8 cellular contexts compared by ENCODE assay signal in genomic region chr5:4879693-4880303, GRCh38.
DNase-seq lines count a peak whose midpoint lies in the region; ATAC-seq and TF ChIP-seq lines count a peak whose summit lies in the region.

No MANE protein-coding gene starts in this region.

- no peaks in the 10 kb centered on the region for H3K4me1 ChIP-seq in aorta (ENCODE audit: control insufficient read depth in 1 of 2, insufficient read depth in 2 of 2, low read length in 2 of 2)

- TF ChIP-seq CTCF in fibroblast of the aortic adventitia (IDR thresholded peaks at IDR 0.05; ENCODE audit: insufficient read depth, low read length) = peak; percentile 99

- H3K27me3 Mint-ChIP-seq in activated CD4-positive, alpha-beta memory T cell treated with anti-CD3 and anti-CD28 coated beads, Interleukin-2, amount 10 ng/mL, durations not matched to agents 7 days and 5 days = no peaks in the 10 kb centered on the region

- CTCF ChIA-PET in activated CD4-positive, alpha-beta memory T cell treated with anti-CD3 and anti-CD28 coated beads, Interleukin-2, amount 10 ng/mL, durations not matched to agents 7 days and 5 days (lab: Charles Lee) = interaction anchor here (0.8 to 1.4 kb wide), 2 partner anchors 10 to 11 kb away, joined by 3 read pairs; no protein-coding TSS in a partner anchor

- H3K4me1 Mint-ChIP-seq in activated CD4-positive, alpha-beta memory T cell treated with anti-CD3 and anti-CD28 coated beads, Interleukin-2, amount 10 ng/mL, durations not matched to agents 7 days and 5 days = no peaks in the 10 kb centered on the region

- H3K4me3 Mint-ChIP-seq in activated CD4-positive, alpha-beta memory T cell treated with anti-CD3 and anti-CD28 coated beads, Interleukin-2, amount 10 ng/mL, durations not matched to agents 7 days and 5 days = no peak overlapping the region

- DNase-seq in Ammon's horn (ENCODE audit: low spot score) = peak; percentile 92
- peak; percentile 41 for DNase-seq in NCI-H2171 (lab: John Stamatoyannopoulos, UW)
- DNase-seq in activated CD4-positive, alpha-beta memory T cell treated with anti-CD3 and anti-CD28 coated beads, Interleukin-2, amount 10 ng/mL, durations not matched to agents 7 days and 5 days = peak; percentile 26
- DNase-seq in fibroblast of the aortic adventitia (ENCODE audit: low read depth) = peak; percentile 85
- peak; percentile 10 for DNase-seq in non-pigmented ciliary epithelial cell (ENCODE audit: low read depth)
- peak; percentile 71 to 87 for DNase-seq in aorta

- no peaks in the 10 kb centered on the region for H3K9me3 ChIP-seq in aorta (ENCODE audit: control insufficient read depth, low read length)

- intact Hi-C loops in aorta (cut with DNase I) = loop anchor here in 1 of 2 donors (5.0 kb wide), 1 partner anchor 538 kb away; no protein-coding TSS in a partner anchor

- peak; percentile 90 for ATAC-seq in GM18511 (IDR thresholded peaks at IDR 0.05; ENCODE audit: unreplicated experiment)
- peak; percentile 71 for ATAC-seq in HG02981 (IDR thresholded peaks at IDR 0.05; ENCODE audit: unreplicated experiment)
- peak; percentile 83 for ATAC-seq in aorta (ENCODE audit: low FRiP score)

- H3K36me3 Mint-ChIP-seq in activated CD4-positive, alpha-beta memory T cell treated with anti-CD3 and anti-CD28 coated beads, Interleukin-2, amount 10 ng/mL, durations not matched to agents 7 days and 5 days (ENCODE audit: low read depth) = no peaks in the 10 kb centered on the region

- no peak overlapping the region for H3K27ac Mint-ChIP-seq in activated CD4-positive, alpha-beta memory T cell treated with anti-CD3 and anti-CD28 coated beads, Interleukin-2, amount 10 ng/mL, durations not matched to agents 7 days and 5 days

- H3K36me3 ChIP-seq in aorta (ENCODE audit: control insufficient read depth in 1 of 2, insufficient read depth in 2 of 2, low read length in 1 of 2) = no peaks in the 10 kb centered on the region

- WGBS in aorta, 2 donors = 45 to 48% methylated on average over 15 of the region's 15 CpGs

- no peak overlapping the region for H3K27ac ChIP-seq in aorta (ENCODE audit: low read depth in 1 of 2, low read length in 2 of 2)

- H3K4me3 ChIP-seq in fibroblast of the aortic adventitia (ENCODE audit: low read depth, low read length) = no peak overlapping the region
- H3K4me3 ChIP-seq in aorta (ENCODE audit: low read length in 2 of 2) = no peak overlapping the region

- POLR2A ChIA-PET in activated CD4-positive, alpha-beta memory T cell treated with anti-CD3 and anti-CD28 coated beads, Interleukin-2, amount 10 ng/mL, durations not matched to agents 7 days and 5 days (lab: Charles Lee) = no interaction called here

- H3K27me3 ChIP-seq in aorta (ENCODE audit: control insufficient read depth in 1 of 2, insufficient read depth in 2 of 2, low read length in 1 of 2) = no peaks in the 10 kb centered on the region

- peaks cover 2% of the 10 kb centered on the region for H3K9me3 Mint-ChIP-seq in activated CD4-positive, alpha-beta memory T cell treated with anti-CD3 and anti-CD28 coated beads, Interleukin-2, amount 10 ng/mL, durations not matched to agents 7 days and 5 days

Comparison
In these comparisons a context has a peak if more than half of its experiments do, and no peak if none do; other contexts are left out.
1. DNase-seq: peak in every context shown above with its lines; median percentile 92 in Ammon's horn; 85 in fibroblast of the aortic adventitia; 79 in aorta; 41 in NCI-H2171; 26 in activated CD4-positive, alpha-beta memory T cell treated with anti-CD3 and anti-CD28 coated beads, Interleukin-2, amount 10 ng/mL, durations not matched to agents 7 days and 5 days; 10 in non-pigmented ciliary epithelial cell.